22 cellular contexts compared by ENCODE assay signal in genomic region chr20:63939061-63939935, GRCh38. TPM values are rescaled to one million over a fixed set of nuclear protein-coding genes. Genes with fewer than 3 reads are reported as not detected.
DNase-seq lines count a peak whose midpoint lies in the region; ATAC-seq and TF ChIP-seq lines count a peak whose summit lies in the region.
"Had no signal": no experiment of that assay in that cellular context is flagged by ENCODE, and none has a peak within 500 bp of the region (broad histone marks: within the 10 kb centered on the region; RNA-seq: fewer than 3 reads in every experiment).

No MANE protein-coding gene starts in this region.

- H3K9me3 Mint-ChIP-seq in GM23338 = no peaks in the 10 kb centered on the region
- H3K9me3 Mint-ChIP-seq: activated naive CD8-positive, alpha-beta T cell treated with anti-CD3 and anti-CD28 coated beads for 36 hours; activated T-cell treated with anti-CD3 and anti-CD28 coated beads, Interleukin-2, amount 50 U/mL, for 4 hours; HFFc6; natural killer cell treated with Interleukin-12 subunit alpha and Interleukin-12 subunit beta and Interleukin-15 and Interleukin-18, amount 100 ng/mL, for 72 hours; stimulated activated naive CD8-positive, alpha-beta T cell treated with anti-CD3 and anti-CD28 coated beads, Interleukin-15, Interleukin-2, amounts not matched to agents 100 ng/mL and 50 ng/mL, for 24 hours had no signal

- H2BK12ac ChIP-seq in neuronal stem cell (ENCODE audit: low read length) = no peak overlapping the region

- no peaks in the 10 kb centered on the region; the same call in 1 of the 2 replicates for H4K20me1 ChIP-seq in GM23338 (replicated peaks; ENCODE audit: insufficient read depth)

- no peak overlapping the region for H3K4ac ChIP-seq in neuronal stem cell (ENCODE audit: low read length)

- peak overlapping the region; percentile 85 for H3K4me3 Mint-ChIP-seq in GM23338
- H3K4me3 Mint-ChIP-seq: activated naive CD8-positive, alpha-beta T cell treated with anti-CD3 and anti-CD28 coated beads for 36 hours; activated T-cell treated with anti-CD3 and anti-CD28 coated beads, Interleukin-2, amount 50 U/mL, for 4 hours; HFFc6; natural killer cell treated with Interleukin-12 subunit alpha and Interleukin-12 subunit beta and Interleukin-15 and Interleukin-18, amount 100 ng/mL, for 72 hours; stimulated activated naive CD8-positive, alpha-beta T cell treated with anti-CD3 and anti-CD28 coated beads, Interleukin-15, Interleukin-2, amounts not matched to agents 100 ng/mL and 50 ng/mL, for 24 hours had no signal

- no peaks in the 10 kb centered on the region for H3K79me2 ChIP-seq in GM23338 (replicated peaks; ENCODE audit: insufficient read depth)

- peaks cover 42% of the 10 kb centered on the region for H3F3A ChIP-seq in GM23338 (replicated peaks; ENCODE audit: low read depth)

- peaks cover 15% of the 10 kb centered on the region for H3K79me1 ChIP-seq in neuronal stem cell (ENCODE audit: low read depth, low read length)

- no peak overlapping the region for H2BK5ac ChIP-seq in neuronal stem cell (ENCODE audit: low read length)

- H3K4me3 ChIP-seq in GM23338 (peak overlapping the region; percentile 92), left ventricle myocardium inferior (no peak overlapping the region), neuronal stem cell (ENCODE audit: low read length in 2 of 2) (no peak overlapping the region)
- H3K4me3 ChIP-seq: gastroesophageal sphincter, upper lobe of left lung had no signal

- H3K4me2 ChIP-seq in GM23338 = peak overlapping the region; percentile 93
- no peak overlapping the region for H3K4me2 ChIP-seq in neuronal stem cell (ENCODE audit: insufficient read depth, low read length, poor library complexity, severe bottlenecking)

- H3K9ac ChIP-seq in neuronal stem cell (ENCODE audit: low read depth, low read length, poor library complexity) = no peak overlapping the region

- H3K36me3 ChIP-seq in GM23338 (ENCODE audit: insufficient read depth) (no peaks in the 10 kb centered on the region), left ventricle myocardium inferior (peaks cover 76% of the 10 kb centered on the region), neuronal stem cell (replicated peaks in 1 of 2; ENCODE audit: control insufficient read depth in 2 of 2, insufficient read depth in 2 of 2, low read length in 2 of 2) (peaks cover 37 to 88% of the 10 kb centered on the region in 2 donors)

- no peaks in the 10 kb centered on the region for H3K9me2 ChIP-seq in GM23338 (ENCODE audit: insufficient read depth)

- intact Hi-C loops in left ventricle myocardium inferior (cut with micrococcal nuclease) = no loop called here

- peak; percentile 9 for ATAC-seq in GM23338
- ATAC-seq: gastroesophageal sphincter; natural killer cell treated with Interleukin-12 subunit alpha and Interleukin-12 subunit beta and Interleukin-15 and Interleukin-18, amount 100 ng/mL, for 72 hours had no signal

- H3K4me1 ChIP-seq in GM23338 (ENCODE audit: insufficient read depth) = peaks cover 10% of the 10 kb centered on the region; the same call in 1 of the 2 replicates
- peaks cover 27% of the 10 kb centered on the region for H3K4me1 ChIP-seq in left ventricle myocardium inferior
- peaks cover 0 to 5% of the 10 kb centered on the region in 2 donors for H3K4me1 ChIP-seq in neuronal stem cell (ENCODE audit: control insufficient read depth in 2 of 2, insufficient read depth in 1 of 2, low read depth in 1 of 2, low read length in 2 of 2)
- H3K4me1 ChIP-seq: Caco-2 had no signal

- H3K36me3 Mint-ChIP-seq in GM23338 (ENCODE audit: low read depth) = peaks cover 17% of the 10 kb centered on the region; the same call in 2 of the 3 replicates
- H3K36me3 Mint-ChIP-seq: natural killer cell treated with Interleukin-12 subunit alpha and Interleukin-12 subunit beta and Interleukin-15 and Interleukin-18, amount 100 ng/mL, for 72 hours had no signal

- H3K4me1 Mint-ChIP-seq in GM23338 = peaks cover 7% of the 10 kb centered on the region; the same call in 2 of the 3 replicates

- no peak overlapping the region for H3K27ac Mint-ChIP-seq in GM23338
- H3K27ac Mint-ChIP-seq: activated naive CD8-positive, alpha-beta T cell treated with anti-CD3 and anti-CD28 coated beads for 36 hours; HFFc6; natural killer cell treated with Interleukin-12 subunit alpha and Interleukin-12 subunit beta and Interleukin-15 and Interleukin-18, amount 100 ng/mL, for 72 hours; stimulated activated naive CD8-positive, alpha-beta T cell treated with anti-CD3 and anti-CD28 coated beads, Interleukin-15, Interleukin-2, amounts not matched to agents 100 ng/mL and 50 ng/mL, for 24 hours had no signal

- H3K27ac ChIP-seq in GM23338 (ENCODE audit: low read depth) (peak overlapping the region; percentile 84; the same call in 1 of the 2 replicates), left ventricle myocardium inferior (replicated peaks) (no peak overlapping the region), neuronal stem cell (replicated peaks; ENCODE audit: low read length) (no peak overlapping the region)
- H3K27ac ChIP-seq: brain microvascular endothelial cell had no signal

- peak overlapping the region; percentile 7 for H3K18ac ChIP-seq in neuronal stem cell (ENCODE audit: low read length)

- WGBS in neuronal stem cell (ENCODE audit: extremely low coverage in 2 of 2, insufficient read length in 2 of 2, insufficient replicate concordance in 1 of 2), 2 donors = no CpG with 5 or more reads among the region's 33 CpGs

- no peak overlapping the region for H3K23ac ChIP-seq in neuronal stem cell (ENCODE audit: low read depth, low read length, poor library complexity)

- H2BK15ac ChIP-seq in neuronal stem cell (ENCODE audit: low read length) = no peak overlapping the region

- no peak overlapping the region for H3K14ac ChIP-seq in neuronal stem cell (ENCODE audit: low read length)

- no peak overlapping the region for H2BK120ac ChIP-seq in neuronal stem cell (ENCODE audit: low read depth, low read length)

- H3K27me3 Mint-ChIP-seq in GM23338 (ENCODE audit: insufficient read depth, low read depth, poor library complexity) = peaks cover 15% of the 10 kb centered on the region
- H3K27me3 Mint-ChIP-seq: activated naive CD8-positive, alpha-beta T cell treated with anti-CD3 and anti-CD28 coated beads for 36 hours; natural killer cell treated with Interleukin-12 subunit alpha and Interleukin-12 subunit beta and Interleukin-15 and Interleukin-18, amount 100 ng/mL, for 72 hours; stimulated activated naive CD8-positive, alpha-beta T cell treated with anti-CD3 and anti-CD28 coated beads, Interleukin-15, Interleukin-2, amounts not matched to agents 100 ng/mL and 50 ng/mL, for 24 hours had no signal

- H3K9me3 ChIP-seq in left ventricle myocardium inferior (replicated peaks) (no peaks in the 10 kb centered on the region), neuronal stem cell (replicated peaks in 1 of 2; ENCODE audit: control insufficient read depth in 2 of 2, insufficient read depth in 1 of 2, low read depth in 1 of 2, low read length in 2 of 2) (peaks cover 0 to 2% of the 10 kb centered on the region in 2 donors)
- H3K9me3 ChIP-seq: gastroesophageal sphincter, upper lobe of left lung had no signal

- H4K91ac ChIP-seq in neuronal stem cell (ENCODE audit: low read depth, low read length, poor library complexity) = no peak overlapping the region

- no peak overlapping the region for H2AK5ac ChIP-seq in neuronal stem cell (ENCODE audit: low read depth, low read length)

- no peak overlapping the region for H4K8ac ChIP-seq in neuronal stem cell (ENCODE audit: low read depth, low read length)

- DNase-seq in 8988T (peak; percentile 68), GM23338 (ENCODE audit: low spot score) (peak; percentile 60), left ventricle myocardium inferior (peak; percentile 14), neuronal stem cell (ENCODE audit: low spot score) (no peak), activated gamma-delta T cell treated with Interleukin-2 at 50 U/mL for 16 hours (no peak), NCI-H2107 treated with DMSO at 0.1 percent for 48 hours (lab: John Stamatoyannopoulos, UW; ENCODE audit: unreplicated experiment) (no peak), DMS153 treated with DMSO at 0.1 percent for 48 hours (lab: John Stamatoyannopoulos, UW; ENCODE audit: unreplicated experiment) (no peak)
- DNase-seq: activated CD4-positive, alpha-beta T cell treated with anti-CD3 and anti-CD28 coated beads, Interleukin-2, amount 50 U/mL, for 48 hours; activated naive CD8-positive, alpha-beta T cell treated with anti-CD3 and anti-CD28 coated beads for 36 hours; activated T-cell treated with anti-CD3 and anti-CD28 coated beads, Interleukin-2, amount 50 U/mL, for 4 hours; brain microvascular endothelial cell; dermis blood vessel endothelial cell; HFFc6; Karpas-422; NCI-H1048; NCI-H2029 treated with DMSO at 0.1 percent for 48 hours; SHP77 had no signal

- no peak overlapping the region for H2AFZ ChIP-seq in GM23338
- H2AFZ ChIP-seq in neuronal stem cell (ENCODE audit: low read length) = no peak overlapping the region

- H3K27me3 ChIP-seq in GM23338 (ENCODE audit: insufficient read depth) = no peaks in the 10 kb centered on the region
- H3K27me3 ChIP-seq in left ventricle myocardium inferior (ENCODE audit: low read depth) = no peaks in the 10 kb centered on the region
- H3K27me3 ChIP-seq in neuronal stem cell (ENCODE audit: control insufficient read depth in 3 of 3, insufficient read depth in 3 of 3, low read depth in 1 of 3, low read length in 3 of 3) = no peaks in the 10 kb centered on the region
- H3K27me3 ChIP-seq: brain microvascular endothelial cell, gastroesophageal sphincter, upper lobe of left lung had no signal

- TF ChIP-seq CTCF in GM23338 (conservative IDR thresholded peaks at IDR 0.05; ENCODE audit: low read depth in 2 of 2) = no peak
- no peak for TF ChIP-seq CTCF in left ventricle myocardium inferior (IDR thresholded peaks at IDR 0.05; ENCODE audit: borderline replicate concordance)

RNA-seq across cellular contexts. Expression of gene UCKL1, which starts 16.9 kb away (rescaled TPM):
- 46.5 and 56.8 TPM in 2 replicates for total RNA-seq in GM23338 (2014; rRNA removed; shearing (Covaris generic))
- polyA plus RNA-seq in GM23338 (2016; fragmentation: Nextera tagmentation; extraction: Ambion mirVana) = 82.5 and 89.3 TPM in 2 replicates
- total RNA-seq in left ventricle myocardium inferior = 41.0 TPM
- 17.0 TPM for polyA plus RNA-seq in neuronal stem cell (2013, experiment 1 of 2)
- 15.6 TPM for polyA plus RNA-seq in neuronal stem cell (2013, experiment 2 of 2)

RNA-seq across cellular contexts. Expression of gene ZNF512B, which starts 30.4 kb away (rescaled TPM):
- 21.4 and 28.8 TPM in 2 replicates for total RNA-seq in GM23338 (2014; rRNA removed; shearing (Covaris generic))
- polyA plus RNA-seq in GM23338 (2016; fragmentation: Nextera tagmentation; extraction: Ambion mirVana) = 6.0 and 6.1 TPM in 2 replicates
- 12.6 TPM for total RNA-seq in left ventricle myocardium inferior
- 7.8 TPM for polyA plus RNA-seq in neuronal stem cell (2013, experiment 1 of 2)
- polyA plus RNA-seq in neuronal stem cell (2013, experiment 2 of 2) = 7.3 TPM

RNA-seq across cellular contexts. Expression of gene SAMD10, which starts 40.1 kb away (rescaled TPM):
- 2.8 and 7.3 TPM in 2 replicates for total RNA-seq in GM23338 (2014; rRNA removed; shearing (Covaris generic))
- 2.1 and 3.2 TPM in 2 replicates for polyA plus RNA-seq in GM23338 (2016; fragmentation: Nextera tagmentation; extraction: Ambion mirVana)
- total RNA-seq in left ventricle myocardium inferior = 5.6 TPM
- 6.5 TPM for polyA plus RNA-seq in neuronal stem cell (2013, experiment 1 of 2)
- polyA plus RNA-seq in neuronal stem cell (2013, experiment 2 of 2) = 5.8 TPM

RNA-seq across cellular contexts. Expression of gene PRPF6, which starts 41.6 kb away (rescaled TPM):
- 73.5 and 79.9 TPM in 2 replicates for total RNA-seq in GM23338 (2014; rRNA removed; shearing (Covaris generic))
- 53.8 and 56.2 TPM in 2 replicates for polyA plus RNA-seq in GM23338 (2016; fragmentation: Nextera tagmentation; extraction: Ambion mirVana)
- 46.8 TPM for total RNA-seq in left ventricle myocardium inferior
- polyA plus RNA-seq in neuronal stem cell (2013, experiment 1 of 2) = 50.0 TPM
- polyA plus RNA-seq in neuronal stem cell (2013, experiment 2 of 2) = 49.3 TPM

RNA-seq across cellular contexts. Expression of gene DNAJC5, which starts 44.4 kb away (rescaled TPM):
- total RNA-seq in GM23338 (2014; rRNA removed; shearing (Covaris generic)) = 29.5 and 33.5 TPM in 2 replicates
- 6.9 and 7.1 TPM in 2 replicates for polyA plus RNA-seq in GM23338 (2016; fragmentation: Nextera tagmentation; extraction: Ambion mirVana)
- total RNA-seq in left ventricle myocardium inferior = 42.8 TPM
- 17.2 TPM for polyA plus RNA-seq in neuronal stem cell (2013, experiment 1 of 2)
- 16.8 TPM for polyA plus RNA-seq in neuronal stem cell (2013, experiment 2 of 2)

Comparison
In these comparisons a context has a peak if more than half of its experiments do, and no peak if none do; other contexts are left out.
1. DNase-seq: peak in 8988T (single experiment), GM23338 (single experiment) and left ventricle myocardium inferior (single experiment); none in neuronal stem cell (single experiment), activated gamma-delta T cell treated with Interleukin-2 at 50 U/mL for 16 hours (single experiment), NCI-H2107 treated with DMSO at 0.1 percent for 48 hours (single experiment) and DMS153 treated with DMSO at 0.1 percent for 48 hours (single experiment).